ENCODE assay signal across 8 cellular contexts in the genomic region with DNA sequence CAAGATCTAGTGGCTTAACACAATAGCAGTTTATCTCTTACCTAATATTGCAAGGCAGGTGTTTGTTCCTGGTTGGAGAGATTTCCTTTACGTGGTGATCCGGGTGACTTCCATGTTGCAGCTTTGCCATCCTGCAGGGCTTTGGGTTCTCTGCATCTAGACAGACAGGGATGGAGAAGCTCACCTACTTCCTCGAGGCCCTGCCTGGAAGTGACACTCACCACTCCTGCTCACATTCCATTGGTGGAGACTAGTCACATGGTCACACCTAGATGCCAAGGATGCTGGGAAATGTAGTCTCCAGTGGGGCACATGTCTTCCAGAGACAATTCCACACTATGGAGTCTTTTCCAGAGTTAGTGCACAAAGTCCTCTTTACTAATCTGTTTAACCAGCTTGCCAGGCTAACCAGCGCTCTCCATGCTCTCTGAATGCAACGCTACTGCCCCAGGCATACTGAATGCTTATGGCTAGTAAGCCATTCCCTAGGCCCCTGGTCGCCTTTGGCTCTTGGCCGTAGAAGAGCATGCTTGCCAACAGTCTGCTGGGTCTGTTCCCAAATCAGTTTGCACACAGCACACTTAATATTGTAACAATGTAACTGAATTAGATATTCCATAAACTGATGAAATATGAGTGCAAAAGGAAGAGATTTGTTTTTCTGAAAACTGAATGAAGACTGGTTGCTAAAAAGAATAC. TPM values are rescaled to one million over a fixed set of nuclear protein-coding genes. Genes with fewer than 3 reads are reported as not detected.
DNase-seq lines count a peak whose midpoint lies in the region; ATAC-seq, FAIRE-seq and TF ChIP-seq lines count a peak whose summit lies in the region.

No MANE protein-coding gene starts in this region.

- H3K36me3 Mint-ChIP-seq in CD14-positive monocyte = no peaks in the 10 kb centered on the region

- no peaks in the 10 kb centered on the region for H4K20me1 ChIP-seq in IMR-90 (ENCODE audit: insufficient read depth, low read length)

- CTCF ChIA-PET in IMR-90 (lab: Yijun Ruan, JAX) = no interaction called here

- in situ Hi-C loops in IMR-90 (cut with MboI; ENCODE audit: low sequenced_read_pairs) = no loop called here

- H3K4me1 Mint-ChIP-seq in CD14-positive monocyte = peaks cover 8% of the 10 kb centered on the region

- no peak overlapping the region for H3K14ac ChIP-seq in IMR-90 (replicated peaks; ENCODE audit: low read depth, low read length)

- H3K4me3 Mint-ChIP-seq in CD14-positive monocyte = no peak overlapping the region

- DNase-seq in Daoy (ENCODE audit: low read depth) (peak; percentile 77), IMR-90 (peak; percentile 67), RCC 7860 (ENCODE audit: low spot score) (peak; percentile 65), ascending aorta (ENCODE audit: low spot score in 2 of 2) (peak in 1 of 2 donors; percentile 89), right cardiac atrium (peak in 2 of 3 donors; percentile 59 to 77), CD14-positive monocyte (ENCODE audit: low spot score) (no peak)
- peak in 2 of 3 donors; percentile 40 to 51 for DNase-seq in stimulated activated CD4-positive, alpha-beta T cell treated with anti-CD3 and anti-CD28 coated beads, Interleukin-12 subunit alpha, Interleukin-12 subunit beta, amount 100 ng/mL, for 48 hours (ENCODE audit: low read depth in 2 of 3, low spot score in 1 of 3)

- H3K27ac ChIP-seq in IMR-90 (ENCODE audit: insufficient read depth, low read length) (no peak overlapping the region), ascending aorta (peak overlapping the region; percentile 73 to 94), right cardiac atrium (ENCODE audit: low read length) (no peak overlapping the region)

- ATAC-seq in IMR-90 (ENCODE audit: low read depth) = 0 out of 2 replicates have a peak, but pooled peaks have one; percentile 30
- ATAC-seq in right cardiac atrium = peak; percentile 76 to 83
- ATAC-seq in GM21447 (IDR thresholded peaks at IDR 0.05; ENCODE audit: unreplicated experiment) = no peak

- no peak for FAIRE-seq in RCC 7860 (lab: Jason Lieb, UNC)

- no TSS peak for BruUV-seq in IMR-90 (replicated peaks; lab: Mats Ljungman, UMichigan)

- H2AK5ac ChIP-seq in IMR-90 (ENCODE audit: low read depth, low read length) = no peak overlapping the region

- H3K9me1 ChIP-seq in IMR-90 (ENCODE audit: insufficient read depth, low read length) = no peaks in the 10 kb centered on the region; the same call in 1 of the 2 replicates

- H3K9ac ChIP-seq in IMR-90 (ENCODE audit: low read depth, low read length) = no peak overlapping the region

- intact Hi-C loops in IMR-90 (cut with micrococcal nuclease) (no loop called here), ascending aorta (cut with DNase I) (loop anchor here (5.0 kb wide), 2 partner anchors 262 to 527 kb away; a partner anchor contains a TSS), right cardiac atrium (cut with DNase I) (loop anchor here in 1 of 4 donors (10.0 kb wide), 2 partner anchors 354 to 524 kb away; a partner anchor contains a TSS), CD14-positive monocyte (cut with micrococcal nuclease) (loop anchor here (10.0 kb wide), 1 partner anchor 524 kb away; a partner anchor contains a TSS)

- no peak overlapping the region for H2BK120ac ChIP-seq in IMR-90 (ENCODE audit: low read depth, low read length)

- POLR2A ChIA-PET in IMR-90 (lab: Charles Lee; ENCODE audit: unreplicated experiment) = no interaction called here

- peak overlapping the region; percentile 17 for H2AK9ac ChIP-seq in IMR-90 (replicated peaks; ENCODE audit: low read depth, low read length, poor library complexity)

- no peak overlapping the region for H3K56ac ChIP-seq in IMR-90 (ENCODE audit: extremely low read depth, insufficient read depth, low read length)

- H3K18ac ChIP-seq in IMR-90 (ENCODE audit: low read depth, low read length) = no peak overlapping the region

- dilution Hi-C loops in IMR-90 (cut with HindIII; ENCODE audit: low sequenced_read_pairs, unreplicated experiment) = no loop called here

- H2BK20ac ChIP-seq in IMR-90 (ENCODE audit: low read depth, low read length) = no peak overlapping the region

- peaks cover 7 to 17% (median 13%) of the 10 kb centered on the region in 7 donors for H3K9me3 Mint-ChIP-seq in CD14-positive monocyte

- 83% methylated on average over 2 of the region's 7 CpGs; no CpG with 5 or more reads in 1 of the 2 experiments for WGBS in IMR-90 (ENCODE audit: extremely low coverage in 2 of 2, insufficient read length in 1 of 2), 2 experiments
- 65% methylated on average over 7 of the region's 7 CpGs for WGBS in right cardiac atrium

- TF ChIP-seq POLR2A in IMR-90 (IDR thresholded peaks at IDR 0.05; ENCODE audit: low read depth, low read length) = no peak

- no peak overlapping the region for H3K4me2 ChIP-seq in IMR-90 (ENCODE audit: low read depth, low read length)

- H2BK5ac ChIP-seq in IMR-90 (ENCODE audit: low read depth, low read length, poor library complexity, severe bottlenecking) = no peak overlapping the region

- peak overlapping the region; percentile 52; the same call in 1 of the 2 replicates for H4K5ac ChIP-seq in IMR-90 (ENCODE audit: low read depth, low read length)

- H3K27ac Mint-ChIP-seq in CD14-positive monocyte = peak overlapping the region in 1 of 7 donors; percentile 57

- no peak overlapping the region for H3K23ac ChIP-seq in IMR-90 (ENCODE audit: low read depth, low read length)

- H3K27me3 Mint-ChIP-seq in CD14-positive monocyte (ENCODE audit: low read depth in 3 of 3) = peaks cover 4 to 11% (median 6%) of the 10 kb centered on the region in 3 donors

- H3K9me3 ChIP-seq in IMR-90 (ENCODE audit: control insufficient read depth, insufficient read depth, low read length) = no peaks in the 10 kb centered on the region
- no peaks in the 10 kb centered on the region for H3K9me3 ChIP-seq in ascending aorta
- H3K9me3 ChIP-seq in right cardiac atrium (ENCODE audit: control insufficient read depth, low read length) = no peaks in the 10 kb centered on the region

- no peak for TF ChIP-seq RAD21 in IMR-90 (IDR thresholded peaks at IDR 0.05; ENCODE audit: low read length)

- peak overlapping the region in 1 of 2 experiments; percentile 62; a peak in 1 of 4 replicates for H4K8ac ChIP-seq in IMR-90 (ENCODE audit: low read depth in 2 of 2, low read length in 2 of 2)

- no peak overlapping the region for H3K4ac ChIP-seq in IMR-90 (ENCODE audit: low read depth, low read length)

- no peak overlapping the region for H2BK15ac ChIP-seq in IMR-90 (ENCODE audit: low read depth, low read length)

- H2AFZ ChIP-seq in IMR-90 (replicated peaks; ENCODE audit: low read length, poor library complexity) = peak overlapping the region; percentile 74

- TF ChIP-seq CTCF in IMR-90 (conservative IDR thresholded peaks at IDR 0.05; ENCODE audit: low read depth, low read length) (no peak), ascending aorta (IDR thresholded peaks at IDR 0.05) (no peak), CD14-positive monocyte (IDR thresholded peaks at IDR 0.05) (no peak)

- H3K27me3 ChIP-seq in IMR-90 (ENCODE audit: control insufficient read depth, insufficient read depth, low read length) = peaks cover 35% of the 10 kb centered on the region
- no peaks in the 10 kb centered on the region for H3K27me3 ChIP-seq in ascending aorta
- H3K27me3 ChIP-seq in right cardiac atrium (ENCODE audit: control insufficient read depth, insufficient read depth) = no peaks in the 10 kb centered on the region

- no peaks in the 10 kb centered on the region for H3K79me1 ChIP-seq in IMR-90 (ENCODE audit: low read depth in 1 of 2, low read length in 2 of 2)

- H3K4me3 ChIP-seq in IMR-90 (ENCODE audit: insufficient read depth, low read depth, low read length) (no peak overlapping the region), ascending aorta (no peak overlapping the region), right cardiac atrium (ENCODE audit: low read length) (no peak overlapping the region)

- H3K36me3 ChIP-seq in IMR-90 (ENCODE audit: control insufficient read depth, insufficient read depth, low read length) (no peaks in the 10 kb centered on the region), ascending aorta (no peaks in the 10 kb centered on the region)

- H3K4me1 ChIP-seq in IMR-90 (ENCODE audit: control insufficient read depth, insufficient read depth, low read length) (peaks cover 6% of the 10 kb centered on the region; the same call in 1 of the 2 replicates), ascending aorta (peaks cover 5 to 46% of the 10 kb centered on the region in 2 donors), right cardiac atrium (ENCODE audit: control insufficient read depth, insufficient read depth, low read length) (no peaks in the 10 kb centered on the region)

- H4K91ac ChIP-seq in IMR-90 (ENCODE audit: insufficient read depth, low read depth, low read length) = no peak overlapping the region

TF ChIP-seq in IMR-90, 13 proteins besides CTCF, POLR2A, EP300 and RAD21 (continues in another document):
- TF ChIP-seq, protein P1, sequence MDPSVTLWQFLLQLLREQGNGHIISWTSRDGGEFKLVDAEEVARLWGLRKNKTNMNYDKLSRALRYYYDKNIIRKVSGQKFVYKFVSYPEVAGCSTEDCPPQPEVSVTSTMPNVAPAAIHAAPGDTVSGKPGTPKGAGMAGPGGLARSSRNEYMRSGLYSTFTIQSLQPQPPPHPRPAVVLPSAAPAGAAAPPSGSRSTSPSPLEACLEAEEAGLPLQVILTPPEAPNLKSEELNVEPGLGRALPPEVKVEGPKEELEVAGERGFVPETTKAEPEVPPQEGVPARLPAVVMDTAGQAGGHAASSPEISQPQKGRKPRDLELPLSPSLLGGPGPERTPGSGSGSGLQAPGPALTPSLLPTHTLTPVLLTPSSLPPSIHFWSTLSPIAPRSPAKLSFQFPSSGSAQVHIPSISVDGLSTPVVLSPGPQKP (IDR thresholded peaks at IDR 0.05; ENCODE audit: borderline replicate concordance, low read depth, low read length) = no peak
- TF ChIP-seq RFX5 (IDR thresholded peaks at IDR 0.05; ENCODE audit: low read depth, low read length) = no peak

RNA-seq across cellular contexts. Expression of a gene that starts 6.7 kb away (rescaled TPM):
- total RNA-seq in Daoy (2014; rRNA removed; shearing (Covaris generic)) = 1.3 TPM in 1 of 2 replicates, not detected in the other
- total RNA-seq in IMR-90 (2012; rRNA removed) = not detected in 2 replicates
- polyA plus RNA-seq in IMR-90 (2012; rRNA removed) = not detected in 2 replicates
- not detected in 2 replicates for polyA plus RNA-seq in IMR-90 (2012; cell fraction: cytosol; rRNA removed)
- not detected in 2 replicates for polyA plus RNA-seq in IMR-90 (2012; cell fraction: nucleus; rRNA removed; ENCODE audit: low replicate concordance)
- 62.6 TPM for total RNA-seq in ascending aorta
- 1 to 10 TPM in 3 of 4 donors, under 1 TPM in 1; 0.65 to 1.3 (median 1.1) TPM for total RNA-seq in right cardiac atrium
- polyA plus RNA-seq in right cardiac atrium = 0.70 TPM
- polyA plus RNA-seq in CD14-positive monocyte = not detected

RNA-seq across cellular contexts. Expression of a gene that starts 23.8 kb away (rescaled TPM):
- total RNA-seq in Daoy (2014; rRNA removed; shearing (Covaris generic)) = not detected in 2 replicates
- total RNA-seq in IMR-90 (2012; rRNA removed) (not detected in 2 replicates), ascending aorta (377 TPM), right cardiac atrium (100 to 1,000 TPM in 1 of 4 donors, 10 to 100 TPM in 3; 85.2 to 292 (median 98.2) TPM)
- polyA plus RNA-seq in IMR-90 (2012; rRNA removed) (not detected in 2 replicates), right cardiac atrium (102 TPM), CD14-positive monocyte (not detected)
- 0.12 TPM in 1 of 2 replicates, not detected in the other for polyA plus RNA-seq in IMR-90 (2012; cell fraction: cytosol; rRNA removed)
- polyA plus RNA-seq in IMR-90 (2012; cell fraction: nucleus; rRNA removed; ENCODE audit: low replicate concordance) = 0.02 and 0.13 TPM in 2 replicates

Comparison
In these comparisons a context has a peak if more than half of its experiments do, and no peak if none do; other contexts are left out.
1. H3K27ac ChIP-seq: peak in ascending aorta (2 of 2); none in IMR-90 (single experiment) and right cardiac atrium (single experiment).
2. RNA of a gene that starts 6.7 kb away (total RNA-seq): 62.6 TPM in ascending aorta (single experiment); 0.65 to 1.3 TPM in right cardiac atrium, 1.3 TPM in Daoy and not detected in IMR-90; every median in the first group is over 10 times any median in the second.
3. RNA of a gene that starts 23.8 kb away (total RNA-seq): 377 TPM in ascending aorta (single experiment) and 85.2 to 292 TPM in right cardiac atrium; not detected in Daoy and not detected in IMR-90; every median in the first group is over 10 times any median in the second.